8 cellular contexts compared by ENCODE assay signal in the genomic region with DNA sequence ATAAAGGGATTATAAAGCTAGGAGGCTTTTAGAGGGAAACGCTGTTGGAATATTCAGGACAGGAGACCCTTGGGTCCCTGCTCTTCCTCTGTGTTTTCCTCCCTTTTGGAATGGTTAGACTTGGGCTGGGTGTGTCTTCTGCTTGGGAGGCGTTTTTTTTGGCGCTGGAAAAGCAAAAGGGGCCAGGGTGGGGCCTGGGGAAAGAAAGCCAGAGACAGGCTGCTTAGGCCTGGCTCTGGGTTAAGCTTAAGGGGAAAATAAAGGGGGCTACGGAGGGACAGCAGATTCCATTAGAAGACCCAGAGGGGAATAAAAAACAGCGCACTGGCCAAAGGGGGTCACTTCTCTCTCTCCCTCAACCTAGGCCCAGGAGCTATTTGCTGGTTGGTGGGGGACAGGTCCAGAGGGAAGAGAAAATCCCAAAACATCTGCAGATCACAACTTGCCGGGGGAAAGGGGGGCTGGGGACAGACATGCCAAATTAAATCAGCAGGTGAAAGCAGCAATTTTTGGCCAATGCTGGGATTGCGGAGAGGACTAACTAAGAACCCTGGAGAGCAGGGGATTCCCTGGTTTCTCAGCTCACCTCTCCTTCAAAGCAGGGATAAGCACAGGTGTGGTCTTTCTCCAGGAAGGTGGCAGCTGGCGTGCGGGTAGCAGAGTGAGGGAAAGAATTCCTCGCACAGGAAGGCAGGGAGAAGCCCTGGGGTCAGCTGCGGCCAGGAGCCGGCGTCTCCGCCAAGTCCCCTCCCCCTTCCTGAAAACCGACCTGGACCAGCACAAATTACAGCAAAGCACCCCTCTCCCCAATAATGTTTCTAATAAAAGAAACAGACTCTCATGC.
A peak's percentile ranks its signal among the peaks of the same experiment; 100 is the strongest.
DNase-seq lines count a peak whose midpoint lies in the region; ATAC-seq and TF ChIP-seq lines count a peak whose summit lies in the region.

No MANE protein-coding gene starts in this region.

- H3K4me1 Mint-ChIP-seq in activated CD4-positive, alpha-beta T cell treated with anti-CD3 and anti-CD28 coated beads for 36 hours = peaks cover 59% of the 10 kb centered on the region
- H3K4me1 Mint-ChIP-seq in osteocyte (ENCODE audit: unreplicated experiment) = peaks cover 37% of the 10 kb centered on the region

- H3K36me3 Mint-ChIP-seq in activated CD4-positive, alpha-beta T cell treated with anti-CD3 and anti-CD28 coated beads for 36 hours (ENCODE audit: low read depth) = peaks cover 2% of the 10 kb centered on the region
- peaks cover 14% of the 10 kb centered on the region for H3K36me3 Mint-ChIP-seq in osteocyte (ENCODE audit: unreplicated experiment)

- peak overlapping the region; percentile 89 for H3K27ac ChIP-seq in WERI-Rb-1

- no peaks in the 10 kb centered on the region for H3K9me3 Mint-ChIP-seq in activated CD4-positive, alpha-beta T cell treated with anti-CD3 and anti-CD28 coated beads for 36 hours (ENCODE audit: low read depth)
- H3K9me3 Mint-ChIP-seq in osteocyte (ENCODE audit: unreplicated experiment) = no peaks in the 10 kb centered on the region

- POLR2A ChIA-PET in activated CD4-positive, alpha-beta T cell treated with anti-CD3 and anti-CD28 coated beads for 36 hours (lab: Charles Lee) = interaction anchor here (0.6 to 1.1 kb wide), 2 partner anchors 103 to 204 kb away, joined by 3 to 4 read pairs; no protein-coding TSS in a partner anchor

- no peak for DNase-seq in activated CD4-positive, alpha-beta T cell treated with anti-CD3 and anti-CD28 coated beads for 36 hours
- DNase-seq in activated CD4-positive, alpha-beta T cell treated with anti-CD3 and anti-CD28 coated beads for 4 hours = no peak
- DNase-seq in WERI-Rb-1 = peak; percentile 77
- peak; percentile 42 for DNase-seq in globus pallidus (ENCODE audit: low spot score)
- DNase-seq in osteocyte (ENCODE audit: extremely low spot score, unreplicated experiment) = no peak
- no peak for DNase-seq in activated effector memory CD4-positive, alpha-beta T cell treated with Interleukin-2 at 50 U/mL for 16 hours
- DNase-seq in activated CD4-positive, CD25-positive, alpha-beta regulatory T cell treated with anti-CD3 and anti-CD28 coated beads, Interleukin-2, amount 50 U/mL, for 72 hours = no peak
- DNase-seq in stimulated activated CD4-positive, alpha-beta T cell treated with anti-CD3 and anti-CD28 coated beads, Interleukin-4, amount 100 ng/mL, for 1 hour = no peak

- H3K27me3 ChIP-seq in WERI-Rb-1 (ENCODE audit: insufficient read depth, low read depth, severe bottlenecking) = no peaks in the 10 kb centered on the region

- peak overlapping the region; percentile 71 for H3K4me3 ChIP-seq in WERI-Rb-1 (ENCODE audit: low read depth, low read length)

- TF ChIP-seq CTCF in WERI-Rb-1 (IDR thresholded peaks at IDR 0.05; ENCODE audit: low read depth, low read length) (no peak), osteocyte (IDR thresholded peaks at IDR 0.05) (no peak)

- CTCF ChIA-PET in activated CD4-positive, alpha-beta T cell treated with anti-CD3 and anti-CD28 coated beads for 36 hours (lab: Charles Lee) = interaction anchor here (0.6 to 4.9 kb wide), 8 partner anchors 9 to 697 kb away, joined by 3 to 70 read pairs (median 4); no protein-coding TSS in a partner anchor

- no peaks in the 10 kb centered on the region for H3K9me3 ChIP-seq in WERI-Rb-1 (ENCODE audit: severe bottlenecking)

- peaks cover 10% of the 10 kb centered on the region; the same call in 1 of the 2 replicates for H3K36me3 ChIP-seq in WERI-Rb-1

- intact Hi-C loops in activated CD4-positive, alpha-beta T cell treated with anti-CD3 and anti-CD28 coated beads for 36 hours (cut with DNase I, micrococcal nuclease) = loop anchor here (2.0 to 10.0 kb wide), 9 partner anchors 63 to 1471 kb away; a partner anchor contains a TSS

- peak overlapping the region; percentile 83 for H3K4me3 Mint-ChIP-seq in activated CD4-positive, alpha-beta T cell treated with anti-CD3 and anti-CD28 coated beads for 36 hours
- H3K4me3 Mint-ChIP-seq in osteocyte (ENCODE audit: unreplicated experiment) = peak overlapping the region; percentile 87

- H3K27ac Mint-ChIP-seq in activated CD4-positive, alpha-beta T cell treated with anti-CD3 and anti-CD28 coated beads for 36 hours = peak overlapping the region; percentile 69
- peak overlapping the region; percentile 63 for H3K27ac Mint-ChIP-seq in osteocyte (ENCODE audit: unreplicated experiment)

- H3K27me3 Mint-ChIP-seq in activated CD4-positive, alpha-beta T cell treated with anti-CD3 and anti-CD28 coated beads for 36 hours = no peaks in the 10 kb centered on the region
- peaks cover 19% of the 10 kb centered on the region for H3K27me3 Mint-ChIP-seq in osteocyte (ENCODE audit: unreplicated experiment)

- ATAC-seq in activated CD4-positive, alpha-beta T cell treated with anti-CD3 and anti-CD28 coated beads for 36 hours = no peak

Comparison
In these comparisons a context has a peak if more than half of its experiments do, and no peak if none do; other contexts are left out.
1. DNase-seq: peak in WERI-Rb-1 (single experiment) and globus pallidus (single experiment); none in activated CD4-positive, alpha-beta T cell treated with anti-CD3 and anti-CD28 coated beads for 36 hours (single experiment), activated CD4-positive, alpha-beta T cell treated with anti-CD3 and anti-CD28 coated beads for 4 hours (0 of 2), osteocyte (single experiment), activated effector memory CD4-positive, alpha-beta T cell treated with Interleukin-2 at 50 U/mL for 16 hours (single experiment), activated CD4-positive, CD25-positive, alpha-beta regulatory T cell treated with anti-CD3 and anti-CD28 coated beads, Interleukin-2, amount 50 U/mL, for 72 hours (single experiment) and stimulated activated CD4-positive, alpha-beta T cell treated with anti-CD3 and anti-CD28 coated beads, Interleukin-4, amount 100 ng/mL, for 1 hour (single experiment).